ENCODE assay signal across 1 cellular context in genomic region chr2:121796239-121796638, GRCh38.
TF ChIP-seq lines count a peak whose summit lies in the region.

No MANE protein-coding gene starts in this region.

TF ChIP-seq in H1, 55 proteins besides CTCF, POLR2A, EP300 and RAD21 (continued from another document):
- TF ChIP-seq E2F6 (IDR thresholded peaks at IDR 0.05), result no peak
- no peak for TF ChIP-seq TBP (IDR thresholded peaks at IDR 0.05; ENCODE audit: low read depth, low read length)
- TF ChIP-seq RFX5 (IDR thresholded peaks at IDR 0.05; ENCODE audit: borderline replicate concordance, low read depth, low read length), result no peak
- no peak for TF ChIP-seq SUZ12 (IDR thresholded peaks at IDR 0.05; ENCODE audit: low read length)
- TF ChIP-seq TAF1 (IDR thresholded peaks at IDR 0.05; ENCODE audit: low read depth, low read length), result no peak
- TF ChIP-seq MAFK (IDR thresholded peaks at IDR 0.05; ENCODE audit: low read depth, low read length), result no peak
- TF ChIP-seq MAX (IDR thresholded peaks at IDR 0.05), result no peak
- TF ChIP-seq ASH2L (IDR thresholded peaks at IDR 0.05; ENCODE audit: low read length), result no peak
TF ChIP-seq in H1: peak in this region for 0.
